ENCODE assay signal across 9 cellular contexts in the genomic region with DNA sequence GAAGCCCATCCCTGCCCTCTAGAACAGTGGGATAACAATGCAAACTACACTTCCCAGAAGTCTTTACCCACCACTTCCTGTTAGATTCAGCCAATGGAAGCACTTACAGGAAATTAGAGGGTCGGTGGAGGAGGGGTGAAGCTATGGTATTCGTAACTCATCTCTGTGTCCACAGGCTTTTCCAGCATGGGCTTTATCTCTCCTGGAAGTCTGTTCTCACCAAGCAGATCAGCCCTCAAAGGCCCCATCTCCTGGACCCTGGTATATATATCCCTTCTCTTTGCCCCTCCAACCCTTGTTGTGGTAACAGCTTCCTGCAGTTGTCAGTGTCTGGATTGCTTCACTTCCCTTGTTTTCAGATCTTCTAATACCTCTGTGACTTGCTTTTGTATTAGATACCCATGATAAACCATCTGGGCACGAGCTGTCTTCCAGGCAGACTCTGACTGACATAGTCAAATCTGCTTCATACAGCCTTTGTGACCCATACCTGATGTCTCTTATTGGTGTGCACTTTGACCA.
DNase-seq lines count a peak whose midpoint lies in the region; ATAC-seq and TF ChIP-seq lines count a peak whose summit lies in the region.
"Had no signal": no experiment of that assay in that cellular context is flagged by ENCODE, and none has a peak within 500 bp of the region (broad histone marks: within the 10 kb centered on the region; RNA-seq: fewer than 3 reads in every experiment).

No MANE protein-coding gene starts in this region.

- H3K27me3 ChIP-seq in DOHH2 (ENCODE audit: control insufficient read depth, low read length) (no peaks in the 10 kb centered on the region), gastrocnemius medialis (no peaks in the 10 kb centered on the region)

- peaks cover 10% of the 10 kb centered on the region; the same call in 1 of the 2 replicates for H3K9me3 ChIP-seq in DOHH2 (ENCODE audit: control insufficient read depth, insufficient read depth, low read length)
- no peaks in the 10 kb centered on the region for H3K9me3 ChIP-seq in gastrocnemius medialis

- peaks cover 8% of the 10 kb centered on the region for H3K4me1 Mint-ChIP-seq in activated T-helper 17 cell treated with anti-CD3 and anti-CD28 coated beads, Interleukin-2, amount 50 U/mL, for 72 hours

- TF ChIP-seq CTCF in DOHH2 (IDR thresholded peaks at IDR 0.05; ENCODE audit: low read depth, low read length, poor library complexity, severe bottlenecking) (no peak), gastrocnemius medialis (IDR thresholded peaks at IDR 0.05 in 4 of 5, conservative IDR thresholded peaks at IDR 0.05 in 1 of 5) (no peak)

- H3K9me3 Mint-ChIP-seq in activated T-helper 17 cell treated with anti-CD3 and anti-CD28 coated beads, Interleukin-2, amount 50 U/mL, for 72 hours = peaks cover 6% of the 10 kb centered on the region

- H3F3A ChIP-seq in DOHH2 (ENCODE audit: control insufficient read depth, insufficient read depth) = no peaks in the 10 kb centered on the region

- ATAC-seq in GM21529 (IDR thresholded peaks at IDR 0.05; ENCODE audit: unreplicated experiment) (peak; percentile 82), gastrocnemius medialis (no peak), HG03457 (IDR thresholded peaks at IDR 0.05; ENCODE audit: unreplicated experiment) (no peak)
- peak; percentile 37 for ATAC-seq in activated T-helper 17 cell treated with anti-CD3 and anti-CD28 coated beads, Interleukin-2, amount 50 U/mL, for 72 hours (replicated peaks)

- H3K9me2 ChIP-seq in DOHH2 (replicated peaks; ENCODE audit: control insufficient read depth, low read length) = no peaks in the 10 kb centered on the region

- peak overlapping the region; percentile 71 for H3K27ac Mint-ChIP-seq in activated T-helper 17 cell treated with anti-CD3 and anti-CD28 coated beads, Interleukin-2, amount 50 U/mL, for 72 hours

- no peaks in the 10 kb centered on the region for H3K27me3 Mint-ChIP-seq in activated T-helper 17 cell treated with anti-CD3 and anti-CD28 coated beads, Interleukin-2, amount 50 U/mL, for 72 hours

- peak overlapping the region; percentile 65 for H3K4me2 ChIP-seq in DOHH2 (ENCODE audit: low read length)

- H3K27ac ChIP-seq in DOHH2 (ENCODE audit: low read depth, low read length) (peak overlapping the region; percentile 25; the same call in 1 of the 2 replicates), gastrocnemius medialis (no peak overlapping the region)
- H3K27ac ChIP-seq: VCaP had no signal

- in situ Hi-C loops in gastrocnemius medialis (cut with MboI; ENCODE audit: low sequenced_read_pairs in 4 of 4) = no loop called here

- H3K36me3 ChIP-seq in DOHH2 (ENCODE audit: control insufficient read depth, low read length) (no peaks in the 10 kb centered on the region), gastrocnemius medialis (no peaks in the 10 kb centered on the region)

- H3K36me3 Mint-ChIP-seq in activated T-helper 17 cell treated with anti-CD3 and anti-CD28 coated beads, Interleukin-2, amount 50 U/mL, for 72 hours (ENCODE audit: low read depth) = no peaks in the 10 kb centered on the region

- no peaks in the 10 kb centered on the region for H4K20me1 ChIP-seq in DOHH2 (ENCODE audit: control insufficient read depth, insufficient read depth, low read depth, low read length)

- H3K4me3 ChIP-seq in DOHH2 (ENCODE audit: low read length) (peak overlapping the region; percentile 80), iPS-11a (ENCODE audit: low read depth, low read length) (peak overlapping the region; percentile 25), gastrocnemius medialis (peak overlapping the region; percentile 24 to 43 (median 30))

- intact Hi-C loops in gastrocnemius medialis (cut with DNase I; ENCODE audit: low total_unique reads) = no loop called here

- peak; percentile 12 for DNase-seq in NCI-H1694 treated with DMSO at 0.1 percent for 48 hours (lab: John Stamatoyannopoulos, UW)
- no peak for DNase-seq in gastrocnemius medialis
- no peak for DNase-seq in T-helper 9 cell

- peaks cover 10% of the 10 kb centered on the region for H3K4me1 ChIP-seq in DOHH2 (ENCODE audit: control insufficient read depth, low read length)
- no peaks in the 10 kb centered on the region for H3K4me1 ChIP-seq in gastrocnemius medialis

- TF ChIP-seq POLR2A in gastrocnemius medialis (IDR thresholded peaks at IDR 0.05) = no peak

- H3K79me2 ChIP-seq in DOHH2 (ENCODE audit: control insufficient read depth, low read length) = no peaks in the 10 kb centered on the region

- H3K4me3 Mint-ChIP-seq in activated T-helper 17 cell treated with anti-CD3 and anti-CD28 coated beads, Interleukin-2, amount 50 U/mL, for 72 hours = peak overlapping the region; percentile 65

Comparison
In these comparisons a context has a peak if more than half of its experiments do, and no peak if none do; other contexts are left out.
1. H3K4me3 ChIP-seq: peak in every context shown above with its lines; median percentile 80 in DOHH2; 30 in gastrocnemius medialis; 25 in iPS-11a.
2. ATAC-seq: peak in GM21529 (single experiment) and activated T-helper 17 cell treated with anti-CD3 and anti-CD28 coated beads, Interleukin-2, amount 50 U/mL, for 72 hours (single experiment); none in gastrocnemius medialis (0 of 2) and HG03457 (single experiment).